ENCODE assay signal across 17 cellular contexts in the genomic region with DNA sequence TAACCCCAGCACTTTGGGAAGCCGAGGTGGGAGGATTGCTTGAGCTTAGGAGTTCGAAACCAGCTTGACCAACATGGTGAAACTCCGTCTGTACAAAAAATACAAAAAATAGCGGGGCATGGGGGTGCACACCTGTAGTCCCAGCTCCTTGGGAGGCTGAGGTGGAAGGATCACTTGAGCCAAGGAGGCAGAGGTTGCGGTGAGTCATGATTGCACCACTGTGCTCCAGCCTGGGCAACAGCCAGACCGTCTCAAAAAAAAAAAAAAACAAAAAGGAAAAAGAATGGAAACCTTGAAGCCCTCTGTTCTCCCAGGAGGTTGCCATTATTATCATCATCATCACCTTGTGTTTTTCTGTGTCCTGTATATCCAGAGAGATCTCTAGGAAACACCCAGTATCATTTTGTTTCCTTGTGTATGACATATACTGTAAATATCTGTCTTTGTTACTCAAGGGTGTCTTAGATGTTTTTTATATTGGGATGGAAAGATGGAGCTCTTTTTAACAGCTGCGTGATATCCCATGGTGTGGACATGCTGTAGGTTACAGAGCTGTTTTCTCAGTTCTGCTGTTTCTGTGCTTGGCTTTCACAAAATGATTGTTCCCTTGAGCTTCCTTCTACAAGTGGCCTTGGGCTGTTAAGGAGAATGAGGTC. TPM values are rescaled to one million over a fixed set of nuclear protein-coding genes. Genes with fewer than 3 reads are reported as not detected.
DNase-seq lines count a peak whose midpoint lies in the region; ATAC-seq and TF ChIP-seq lines count a peak whose summit lies in the region.
"Had no signal": no experiment of that assay in that cellular context is flagged by ENCODE, and none has a peak within 500 bp of the region (broad histone marks: within the 10 kb centered on the region; RNA-seq: fewer than 3 reads in every experiment).

No MANE protein-coding gene starts in this region.

- intact Hi-C loops in Right ventricle myocardium inferior (cut with DNase I) (no loop called here), heart right ventricle (cut with DNase I) (no loop called here), testis (cut with DNase I; ENCODE audit: low total_unique reads) (no loop called here)

- H3K4me2 ChIP-seq in hepatocyte = peak overlapping the region; percentile 67

- TF ChIP-seq POLR2A in testis (IDR thresholded peaks at IDR 0.05) = no peak

- no peaks in the 10 kb centered on the region for H3K9me2 ChIP-seq in hepatocyte (replicated peaks; ENCODE audit: insufficient read depth)

- H3K36me3 ChIP-seq in heart right ventricle (peaks cover 0 to 42% (median 7%) of the 10 kb centered on the region in 9 donors), hepatocyte (replicated peaks; ENCODE audit: insufficient read depth, low read depth) (no peaks in the 10 kb centered on the region), testis (ENCODE audit: low read depth, missing control alignments) (no peaks in the 10 kb centered on the region)
- H3K36me3 ChIP-seq: ovary, thyroid gland had no signal

- no peaks in the 10 kb centered on the region for H4K20me1 ChIP-seq in hepatocyte (ENCODE audit: insufficient read depth, poor library complexity, severe bottlenecking)

- H3K4me1 ChIP-seq in heart right ventricle = peaks cover 0 to 13% (median 6%) of the 10 kb centered on the region in 9 donors
- H3K4me1 ChIP-seq in hepatocyte (ENCODE audit: insufficient read depth) = peaks cover 15% of the 10 kb centered on the region
- H3K4me1 ChIP-seq in testis = peaks cover 20% of the 10 kb centered on the region
- H3K4me1 ChIP-seq: thyroid gland had no signal

- WGBS in heart right ventricle, 2 donors = 87 to 91% methylated on average over 7 of the region's 7 CpGs
- WGBS in hepatocyte (ENCODE audit: low lambda C conversion rate, missing lambda C conversion rate) = 92% methylated on average over 7 of the region's 7 CpGs
- 68 to 72% methylated on average over 7 of the region's 7 CpGs for WGBS in testis, 2 donors

- peak overlapping the region; percentile 13 for H2AFZ ChIP-seq in hepatocyte

- peaks cover 12% of the 10 kb centered on the region for H3K79me2 ChIP-seq in hepatocyte

- H3K27me3 ChIP-seq in heart right ventricle (no peaks in the 10 kb centered on the region), hepatocyte (no peaks in the 10 kb centered on the region), testis (no peaks in the 10 kb centered on the region)
- H3K27me3 ChIP-seq: ovary, thyroid gland had no signal

- DNase-seq in Right ventricle myocardium inferior (ENCODE audit: missing footprints) = no peak
- no peak for DNase-seq in heart right ventricle
- peak; percentile 15 for DNase-seq in astrocyte of the hippocampus (ENCODE audit: low read depth, low spot score)
- DNase-seq in hepatocyte (ENCODE audit: low spot score) = no peak
- no peak for DNase-seq in testis
- DNase-seq in NCI-H2029 treated with DMSO at 0.1 percent for 48 hours (lab: John Stamatoyannopoulos, UW) = no peak
- no peak for DNase-seq in kidney glomerular epithelial cell (lab: John Stamatoyannopoulos, UW)
- DNase-seq: activated CD4-positive, alpha-beta T cell treated with anti-CD3 and anti-CD28 coated beads for 36 hours; activated T-cell treated with anti-CD3 and anti-CD28 coated beads, Interleukin-2, amount 50 U/mL, for 48 hours; central memory CD4-positive, alpha-beta T cell; NCI-H1105 treated with DMSO at 0.1 percent for 48 hours; stimulated activated CD4-positive, alpha-beta T cell treated with anti-CD3 and anti-CD28 coated beads, Interleukin-15, amount 100 ng/mL, for 24 hours; T-helper 1 cell; thyroid gland had no signal

- ATAC-seq in Right ventricle myocardium inferior = peak; percentile 16
- no peak for ATAC-seq in heart right ventricle
- ATAC-seq in GM18517 (IDR thresholded peaks at IDR 0.05; ENCODE audit: unreplicated experiment) = no peak
- ATAC-seq: activated CD4-positive, alpha-beta T cell treated with anti-CD3 and anti-CD28 coated beads for 36 hours; HCT116 had no signal

- no peak for TF ChIP-seq CTCF in heart right ventricle (IDR thresholded peaks at IDR 0.05)
- no peak for TF ChIP-seq CTCF in hepatocyte (IDR thresholded peaks at IDR 0.05; ENCODE audit: poor library complexity)
- TF ChIP-seq CTCF in testis (IDR thresholded peaks at IDR 0.05) = no peak

- H3K4me3 ChIP-seq in heart right ventricle (no peak overlapping the region), hepatocyte (no peak overlapping the region), testis (no peak overlapping the region)
- H3K4me3 ChIP-seq: ovary, thyroid gland had no signal

- no peaks in the 10 kb centered on the region for H3K9me3 ChIP-seq in heart right ventricle
- no peaks in the 10 kb centered on the region for H3K9me3 ChIP-seq in hepatocyte (ENCODE audit: low read depth)
- H3K9me3 ChIP-seq in testis = no peaks in the 10 kb centered on the region
- H3K9me3 ChIP-seq: ovary, thyroid gland had no signal

- H3K27ac ChIP-seq in heart right ventricle (no peak overlapping the region), hepatocyte (peak overlapping the region; percentile 50), testis (peak overlapping the region; percentile 33 to 58)
- H3K27ac ChIP-seq: thyroid gland had no signal

RNA-seq across cellular contexts. Expression of gene CHAF1A, which starts 11.8 kb away (rescaled TPM):
- total RNA-seq in Right ventricle myocardium inferior = 5.9 TPM
- 1 to 10 TPM; 4.5 to 8.7 (median 6.6) TPM for total RNA-seq in heart right ventricle
- polyA plus RNA-seq in heart right ventricle = 1 to 10 TPM; 4.2 to 4.4 TPM
- total RNA-seq in hepatocyte = 5.5 and 6.2 TPM in 2 replicates
- polyA plus RNA-seq in hepatocyte = 6.5 and 11.1 TPM in 2 replicates
- total RNA-seq in testis = 10 to 100 TPM; 28.6 to 37.7 TPM
- 24.1 TPM for polyA plus RNA-seq in testis (ENCODE audit: insufficient read depth, low read depth, low replicate concordance)

RNA-seq across cellular contexts. Expression of gene SH3GL1, which starts 13.9 kb away (rescaled TPM):
- total RNA-seq in Right ventricle myocardium inferior (22.0 TPM), heart right ventricle (10 to 100 TPM; 13.1 to 33.4 (median 17.6) TPM), hepatocyte (71.8 and 81.7 TPM in 2 replicates), testis (10 to 100 TPM; 41.6 to 53.4 TPM)
- polyA plus RNA-seq in heart right ventricle (10 to 100 TPM; 20.1 to 41.8 TPM), hepatocyte (111 and 114 TPM in 2 replicates), testis (ENCODE audit: insufficient read depth, low read depth, low replicate concordance) (47.3 TPM)

RNA-seq across cellular contexts. Expression of gene UBXN6, which starts 43.3 kb away (rescaled TPM):
- total RNA-seq in Right ventricle myocardium inferior (119 TPM), heart right ventricle (100 to 1,000 TPM in 9 of 10 donors, 10 to 100 TPM in 1; 90.6 to 123 (median 104) TPM), hepatocyte (80.2 and 88.6 TPM in 2 replicates), testis (100 to 1,000 TPM; 293 to 319 TPM)
- polyA plus RNA-seq in heart right ventricle (100 to 1,000 TPM; 127 to 131 TPM), hepatocyte (36.8 and 44.7 TPM in 2 replicates), testis (ENCODE audit: insufficient read depth, low read depth, low replicate concordance) (336 TPM)

RNA-seq across cellular contexts. Expression of gene HDGFL2, which starts 57.8 kb away (rescaled TPM):
- total RNA-seq in Right ventricle myocardium inferior (28.2 TPM), heart right ventricle (10 to 100 TPM; 20.5 to 39.0 (median 26.7) TPM), hepatocyte (34.8 and 50.3 TPM in 2 replicates), testis (10 to 100 TPM; 81.4 to 95.8 TPM)
- polyA plus RNA-seq in heart right ventricle (10 to 100 TPM; 32.9 to 40.9 TPM), hepatocyte (73.0 and 73.2 TPM in 2 replicates), testis (ENCODE audit: insufficient read depth, low read depth, low replicate concordance) (141 TPM)

Comparison
In these comparisons a context has a peak if more than half of its experiments do, and no peak if none do; other contexts are left out.
1. H3K27ac ChIP-seq: peak in hepatocyte (single experiment) and testis (2 of 2); none in heart right ventricle (0 of 10).